20 cellular contexts compared by ENCODE assay signal in the genomic region with DNA sequence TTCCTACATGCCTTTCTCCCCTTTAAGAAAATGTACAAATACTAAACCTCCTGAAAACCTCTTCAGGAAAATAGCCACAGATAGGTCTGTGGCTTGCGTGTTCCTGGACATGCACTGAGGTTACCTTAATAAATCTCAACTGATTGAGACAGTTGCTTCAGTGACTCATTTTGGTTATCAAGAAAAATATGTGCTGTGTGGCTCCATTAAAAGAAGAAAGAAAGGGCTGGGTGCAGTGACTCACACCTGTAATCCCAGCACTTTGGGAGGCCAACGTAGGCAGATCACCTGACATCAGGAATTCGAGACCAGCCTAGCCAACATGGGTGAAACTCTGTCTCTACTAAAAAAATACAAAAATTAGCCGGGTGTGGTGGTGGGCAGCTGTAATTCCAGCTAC. TPM values are rescaled to one million over a fixed set of nuclear protein-coding genes. Genes with fewer than 3 reads are reported as not detected.
DNase-seq lines count a peak whose midpoint lies in the region; ATAC-seq and TF ChIP-seq lines count a peak whose summit lies in the region.
"Had no signal": no experiment of that assay in that cellular context is flagged by ENCODE, and none has a peak within 500 bp of the region (broad histone marks: within the 10 kb centered on the region; RNA-seq: fewer than 3 reads in every experiment).

No MANE protein-coding gene starts in this region.

- TF ChIP-seq RAD21 in Ishikawa (IDR thresholded peaks at IDR 0.05; ENCODE audit: low read depth) = no peak

- CTCF ChIA-PET in Calu3 (lab: Charles Lee) = interaction anchor here (0.7 kb wide), 1 partner anchor 11 kb away, joined by 4 read pairs; no protein-coding TSS in a partner anchor

- H3K27me3 Mint-ChIP-seq in Calu3 (ENCODE audit: unreplicated experiment) = no peaks in the 10 kb centered on the region

- in situ Hi-C loops in astrocyte of the spinal cord (cut with HindIII; ENCODE audit: low sequenced_read_pairs) = no loop called here

- no peaks in the 10 kb centered on the region for H3K9me3 Mint-ChIP-seq in Calu3 (ENCODE audit: low read depth, unreplicated experiment)
- H3K9me3 Mint-ChIP-seq: dendritic cell treated with granulocyte-macrophage colony-stimulating factor and Interleukin-4, amounts not matched to agents 40 ng/mL and 50 ng/mL, for 4 days had no signal

- BruUV-seq in Calu3 (replicated peaks; lab: Mats Ljungman, UMichigan) = no TSS peak

- peak; percentile 54 for ATAC-seq in mucosa of descending colon
- no peak for ATAC-seq in HG03342 (IDR thresholded peaks at IDR 0.05; ENCODE audit: unreplicated experiment)

- DNase-seq in Calu3 (peak; percentile 50), astrocyte of the spinal cord (ENCODE audit: low read depth, low spot score) (peak; percentile 44), mucosa of descending colon (no peak), nucleus accumbens (lab: John Stamatoyannopoulos, UW) (no peak), DMS79 treated with DMSO at 0.1 percent for 48 hours (lab: John Stamatoyannopoulos, UW) (no peak), 8988T (no peak)
- DNase-seq: activated effector memory CD4-positive, alpha-beta T cell treated with Interleukin-2 at 50 U/mL for 16 hours; MM.1S; NCI-H1930; NCI-H510A treated with DMSO at 0.1 percent for 48 hours; posterior cingulate gyrus; stimulated activated CD4-positive, alpha-beta T cell treated with anti-CD3 and anti-CD28 coated beads, Interleukin-12 subunit alpha, Interleukin-12 subunit beta, amount 100 ng/mL, for 4 hours; stimulated activated naive CD4-positive, alpha-beta T cell; upper lobe of left lung had no signal

- H3K4me1 ChIP-seq in mucosa of descending colon (ENCODE audit: low read depth) = no peaks in the 10 kb centered on the region
- H3K4me1 ChIP-seq: esophagus muscularis mucosa, upper lobe of left lung had no signal

- H3K4me3 Mint-ChIP-seq in Calu3 (ENCODE audit: low read depth, unreplicated experiment) = no peak overlapping the region
- H3K4me3 Mint-ChIP-seq: dendritic cell treated with granulocyte-macrophage colony-stimulating factor and Interleukin-4, amounts not matched to agents 40 ng/mL and 50 ng/mL, for 4 days had no signal

- no peak for TF ChIP-seq EP300 in Ishikawa (IDR thresholded peaks at IDR 0.05; ENCODE audit: borderline replicate concordance)

- no peaks in the 10 kb centered on the region for H3K9me3 ChIP-seq in mucosa of descending colon
- H3K9me3 ChIP-seq: esophagus muscularis mucosa, upper lobe of left lung had no signal

- peak overlapping the region; percentile 1 for H3K27ac Mint-ChIP-seq in Calu3 (ENCODE audit: unreplicated experiment)
- H3K27ac Mint-ChIP-seq: dendritic cell treated with granulocyte-macrophage colony-stimulating factor and Interleukin-4, amounts not matched to agents 40 ng/mL and 50 ng/mL, for 4 days had no signal

- no peaks in the 10 kb centered on the region for H3K36me3 Mint-ChIP-seq in Calu3 (ENCODE audit: insufficient read depth, unreplicated experiment)

- H3K36me3 ChIP-seq in mucosa of descending colon (ENCODE audit: low read depth) = no peaks in the 10 kb centered on the region
- H3K36me3 ChIP-seq: esophagus muscularis mucosa, upper lobe of left lung had no signal

- no peak for TF ChIP-seq CTCF in Calu3 (IDR thresholded peaks at IDR 0.05; ENCODE audit: unreplicated experiment)
- TF ChIP-seq CTCF in astrocyte of the spinal cord (IDR thresholded peaks at IDR 0.05; ENCODE audit: low read depth, low read length) = no peak
- no peak for TF ChIP-seq CTCF in mucosa of descending colon (IDR thresholded peaks at IDR 0.05)

- no peak overlapping the region for H3K4me3 ChIP-seq in astrocyte of the spinal cord (ENCODE audit: low read depth, low read length)
- no peak overlapping the region for H3K4me3 ChIP-seq in mucosa of descending colon
- H3K4me3 ChIP-seq: esophagus muscularis mucosa, upper lobe of left lung had no signal

- intact Hi-C loops in Calu3 (cut with micrococcal nuclease; ENCODE audit: unreplicated experiment) (no loop called here), mucosa of descending colon (cut with DNase I, micrococcal nuclease) (no loop called here)

- H3K4me1 Mint-ChIP-seq in Calu3 (ENCODE audit: low read depth, unreplicated experiment) = peaks cover 27% of the 10 kb centered on the region

TF ChIP-seq in Ishikawa, 13 proteins besides CTCF, POLR2A, EP300 and RAD21:
- TF ChIP-seq TEAD4 (IDR thresholded peaks at IDR 0.05) (no peak), USF1 (IDR thresholded peaks at IDR 0.05) (0 out of 2 replicates have a peak, but pooled peaks have one; percentile 34)

RNA-seq across cellular contexts. Expression of gene CREG2, which starts 27.1 kb away (rescaled TPM):
- total RNA-seq in Calu3 (2022) (1.3 and 2.4 TPM in 2 replicates), mucosa of descending colon (1 to 10 TPM in 1 of 3 donors, under 1 TPM in 1, not detected in 1; 0.19 to 1.1 TPM)
- total RNA-seq: activated CD8-positive, alpha-beta memory T cell treated with anti-CD3 and anti-CD28 coated beads for 36 hours; esophagus muscularis mucosa; SK-MEL-5 had no signal

RNA-seq across cellular contexts. Expression of gene RNF149, which starts 51.7 kb away (rescaled TPM):
- total RNA-seq in Calu3 (2022) = 69.0 and 79.8 TPM in 2 replicates
- 10 to 100 TPM; 50.5 to 62.5 (median 56.3) TPM for total RNA-seq in mucosa of descending colon

Comparison
In these comparisons a context has a peak if more than half of its experiments do, and no peak if none do; other contexts are left out.
1. DNase-seq: peak in Calu3 (single experiment) and astrocyte of the spinal cord (single experiment); none in mucosa of descending colon (0 of 3), nucleus accumbens (0 of 56), DMS79 treated with DMSO at 0.1 percent for 48 hours (single experiment) and 8988T (single experiment).